In the genomic region with DNA sequence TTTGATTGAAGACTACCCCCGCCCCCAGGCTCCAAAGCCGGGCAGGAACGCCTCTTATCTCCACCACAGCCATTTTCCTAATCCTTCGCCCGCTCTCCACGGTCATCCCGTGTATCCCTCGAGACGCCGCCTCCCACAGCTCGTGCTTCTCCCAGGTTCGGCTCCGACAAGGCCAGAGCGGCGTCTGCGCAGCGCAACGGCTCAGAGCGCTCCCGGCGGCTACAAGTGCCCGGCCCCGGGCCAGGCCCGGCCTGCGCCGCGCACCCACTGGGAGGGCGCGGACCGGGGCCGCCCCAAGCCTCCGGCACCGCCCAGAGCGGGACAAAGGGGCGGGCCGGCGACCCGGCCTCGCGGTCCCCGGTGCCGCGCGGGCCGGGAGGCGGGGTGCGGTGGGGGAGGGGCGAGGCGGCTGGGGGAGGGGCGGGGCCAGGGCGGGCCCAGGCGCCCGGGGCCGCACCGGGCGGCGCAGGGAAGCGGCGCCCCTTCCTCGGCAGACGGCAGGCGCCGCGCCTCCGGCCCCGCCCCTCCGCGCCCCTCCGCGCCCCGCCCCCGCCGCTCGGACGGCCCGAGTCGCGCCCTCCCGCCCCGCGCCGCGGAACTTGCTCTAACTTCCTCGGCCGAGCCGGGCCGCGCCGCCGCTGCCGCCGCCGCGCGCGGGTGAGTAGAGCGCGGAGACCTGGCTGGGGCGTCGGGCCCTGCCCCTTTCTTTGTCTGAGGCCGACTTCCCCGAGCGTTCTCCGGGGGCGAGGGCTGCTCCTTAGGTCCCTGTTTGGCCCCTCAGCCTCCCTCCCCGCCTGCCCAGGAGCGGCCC, we compare ENCODE assay signal across 8 cellular contexts. TPM values are rescaled to one million over a fixed set of nuclear protein-coding genes. Genes with fewer than 3 reads are reported as not detected.
A peak's percentile ranks its signal among the peaks of the same experiment; 100 is the strongest.
DNase-seq lines count a peak whose midpoint lies in the region; ATAC-seq and TF ChIP-seq lines count a peak whose summit lies in the region.

A gene with protein sequence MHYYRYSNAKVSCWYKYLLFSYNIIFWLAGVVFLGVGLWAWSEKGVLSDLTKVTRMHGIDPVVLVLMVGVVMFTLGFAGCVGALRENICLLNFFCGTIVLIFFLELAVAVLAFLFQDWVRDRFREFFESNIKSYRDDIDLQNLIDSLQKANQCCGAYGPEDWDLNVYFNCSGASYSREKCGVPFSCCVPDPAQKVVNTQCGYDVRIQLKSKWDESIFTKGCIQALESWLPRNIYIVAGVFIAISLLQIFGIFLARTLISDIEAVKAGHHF (plus strand): TSS at position 596 of the 811 bp plus-strand sequence. CDS start 34,924 bp downstream, outside the sequence.

- peak; percentile 45 for ATAC-seq in GM18517 (IDR thresholded peaks at IDR 0.05; ENCODE audit: unreplicated experiment)
- ATAC-seq in HG03025 (IDR thresholded peaks at IDR 0.05; ENCODE audit: low FRiP score, unreplicated experiment), result peak; percentile 46
- peak; percentile 76 for ATAC-seq in activated CD8-positive, alpha-beta T cell treated with anti-CD3 and anti-CD28 coated beads for 36 hours
- peak; percentile 86 to 91 for ATAC-seq in lower lobe of right lung

- intact Hi-C loops in activated CD8-positive, alpha-beta T cell treated with anti-CD3 and anti-CD28 coated beads for 36 hours (cut with micrococcal nuclease), result loop anchor here (2.0 kb wide), 1 partner anchor 45 kb away; no protein-coding TSS in a partner anchor
- intact Hi-C loops in lower lobe of right lung (cut with DNase I), result no loop called here

- CTCF ChIA-PET in activated CD8-positive, alpha-beta T cell treated with anti-CD3 and anti-CD28 coated beads for 36 hours (lab: Charles Lee), result interaction anchor here (0.8 to 37.8 kb wide), 4 partner anchors 10 to 53 kb away, joined by 3 to 1114 read pairs (median 10); no protein-coding TSS in a partner anchor

- peak within 1 kb of the TSS; percentile 87 for H3K4me3 ChIP-seq in lower lobe of right lung

- peaks cover 39% of the 10 kb centered on the region for H3K4me1 Mint-ChIP-seq in activated CD8-positive, alpha-beta T cell treated with anti-CD3 and anti-CD28 coated beads for 36 hours (ENCODE audit: low read depth)

- H3K27ac ChIP-seq in lower lobe of right lung, result peak within 1 kb of the TSS; percentile 98

- H3K9me3 ChIP-seq in lower lobe of right lung, result no peaks in the 10 kb centered on the region

- POLR2A ChIA-PET in activated CD8-positive, alpha-beta T cell treated with anti-CD3 and anti-CD28 coated beads for 36 hours (lab: Charles Lee), result interaction anchor here (0.8 to 3.7 kb wide), 9 partner anchors 9 to 58 kb away, joined by 3 to 14 read pairs (median 5); no protein-coding TSS in a partner anchor

- H3K4me1 ChIP-seq in lower lobe of right lung, result peaks cover 67% of the 10 kb centered on the region

- H3K9me3 Mint-ChIP-seq in activated CD8-positive, alpha-beta T cell treated with anti-CD3 and anti-CD28 coated beads for 36 hours, result no peaks in the 10 kb centered on the region

- H3K36me3 Mint-ChIP-seq in activated CD8-positive, alpha-beta T cell treated with anti-CD3 and anti-CD28 coated beads for 36 hours (ENCODE audit: low read depth), result peaks cover 21% of the 10 kb centered on the region

- H3K27ac Mint-ChIP-seq in activated CD8-positive, alpha-beta T cell treated with anti-CD3 and anti-CD28 coated beads for 36 hours, result peak within 1 kb of the TSS; percentile 95

- DNase-seq in ACHN (peak; percentile 87), NCI-H526 (lab: John Stamatoyannopoulos, UW) (peak; percentile 32 to 88), lower lobe of right lung (peak; percentile 92)
- peak; percentile 77 for DNase-seq in activated CD8-positive, alpha-beta T cell treated with anti-CD3 and anti-CD28 coated beads for 36 hours
- peak; percentile 62 for DNase-seq in effector CD4-positive, alpha-beta T cell
- peak; percentile 28 to 80 (median 65) for DNase-seq in stimulated activated CD4-positive, alpha-beta T cell treated with anti-CD3 and anti-CD28 coated beads, TNF-alpha, amount 100 ng/mL, for 24 hours (ENCODE audit: low read depth in 3 of 3)

- in situ Hi-C loops in ACHN (cut with HindIII; ENCODE audit: low pct_ligation_motif_present, low pct_unique_long_range_greater_than_20kb, low sequenced_read_pairs), result no loop called here

- no peaks in the 10 kb centered on the region for H3K27me3 ChIP-seq in lower lobe of right lung (ENCODE audit: low read depth)

- no peak for TF ChIP-seq CTCF in activated CD8-positive, alpha-beta T cell treated with anti-CD3 and anti-CD28 coated beads for 36 hours (IDR thresholded peaks at IDR 0.05)
- no peak for TF ChIP-seq CTCF in lower lobe of right lung (IDR thresholded peaks at IDR 0.05)

- no peaks in the 10 kb centered on the region for H3K27me3 Mint-ChIP-seq in activated CD8-positive, alpha-beta T cell treated with anti-CD3 and anti-CD28 coated beads for 36 hours

- peaks cover 6% of the 10 kb centered on the region for H3K36me3 ChIP-seq in lower lobe of right lung

- peak within 1 kb of the TSS; percentile 86 for H3K4me3 Mint-ChIP-seq in activated CD8-positive, alpha-beta T cell treated with anti-CD3 and anti-CD28 coated beads for 36 hours

RNA-seq across cellular contexts. Expression of the gene that starts here (rescaled TPM):
- total RNA-seq in activated CD8-positive, alpha-beta T cell treated with anti-CD3 and anti-CD28 coated beads for 36 hours, result 10 to 100 TPM; 43.9 to 45.5 TPM
- 169 TPM for total RNA-seq in lower lobe of right lung

Comparison
In these comparisons a context has a peak if more than half of its experiments do, and no peak if none do; other contexts are left out.
1. Peak in every context shown above with its lines: DNase-seq, ATAC-seq, H3K4me3 ChIP-seq and H3K27ac ChIP-seq.